15 cellular contexts compared by ENCODE assay signal in the genomic region with DNA sequence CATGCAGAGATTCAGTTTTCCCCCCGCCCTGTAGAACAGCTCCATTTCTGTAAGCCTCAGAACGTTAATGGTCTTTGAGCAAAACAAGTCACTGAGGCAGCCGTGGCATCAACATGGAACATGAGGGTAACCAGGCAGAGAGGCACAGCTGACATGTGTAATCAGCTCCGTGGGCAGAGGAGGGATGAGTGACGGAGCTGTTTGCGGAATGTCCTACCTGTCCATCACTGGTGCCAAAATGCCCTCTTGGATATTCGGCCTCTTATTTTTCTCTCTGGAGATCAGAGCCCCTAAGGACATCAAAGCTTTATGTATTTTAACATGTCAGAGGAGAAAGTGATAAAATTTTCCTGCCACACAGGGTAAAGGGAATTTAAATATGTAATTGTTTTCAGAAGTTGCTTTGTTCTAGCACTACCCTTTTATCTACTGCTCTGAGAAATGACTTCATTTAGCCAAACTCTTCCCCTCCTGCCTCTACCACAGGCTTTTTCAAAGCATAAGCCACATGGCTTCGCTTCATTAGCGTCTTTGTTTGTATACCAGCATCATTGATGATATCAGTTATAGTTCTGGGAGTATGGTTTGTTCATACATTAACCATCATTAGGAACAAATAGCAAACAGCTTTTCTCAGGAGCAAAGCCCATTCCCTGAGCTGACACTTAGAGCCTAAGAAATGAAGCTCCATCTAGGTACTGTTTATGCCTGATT. TPM values are rescaled to one million over a fixed set of nuclear protein-coding genes. Genes with fewer than 3 reads are reported as not detected.
DNase-seq lines count a peak whose midpoint lies in the region; FAIRE-seq and TF ChIP-seq lines count a peak whose summit lies in the region.
"Had no signal": no experiment of that assay in that cellular context is flagged by ENCODE, and none has a peak within 500 bp of the region (broad histone marks: within the 10 kb centered on the region; RNA-seq: fewer than 3 reads in every experiment).

No MANE protein-coding gene starts in this region.

- H3K9me3 ChIP-seq in SJSA1 (replicated peaks) = no peaks in the 10 kb centered on the region
- H3K9me3 ChIP-seq in fibroblast of lung (ENCODE audit: control insufficient read depth, insufficient read depth, low read depth, low read length) = no peaks in the 10 kb centered on the region
- no peaks in the 10 kb centered on the region for H3K9me3 ChIP-seq in skeletal muscle satellite cell (replicated peaks; ENCODE audit: low read length)
- H3K9me3 ChIP-seq: left lung, right atrium auricular region had no signal

- peak overlapping the region; percentile 11 for H3K4me2 ChIP-seq in fibroblast of lung (ENCODE audit: extremely low read depth, insufficient read depth, low read length)
- H3K4me2 ChIP-seq in skeletal muscle satellite cell (ENCODE audit: low read length) = peak overlapping the region; percentile 71

- H3K79me2 ChIP-seq in fibroblast of lung (ENCODE audit: control insufficient read depth, insufficient read depth, low read length) = no peaks in the 10 kb centered on the region

- H4K20me1 ChIP-seq in fibroblast of lung (ENCODE audit: control insufficient read depth, extremely low read depth, insufficient read depth, low read length) = no peaks in the 10 kb centered on the region

- peak overlapping the region; percentile 98 for H3K27ac ChIP-seq in SJSA1
- peak overlapping the region; percentile 94 for H3K27ac ChIP-seq in fibroblast of lung (ENCODE audit: insufficient read depth, low read length)
- H3K27ac ChIP-seq: right atrium auricular region had no signal

- H3K9ac ChIP-seq in fibroblast of lung (ENCODE audit: insufficient read depth, low read length) = peak overlapping the region; percentile 38
- H3K9ac ChIP-seq in skeletal muscle satellite cell (ENCODE audit: low read depth, low read length) = peak overlapping the region; percentile 65

- DNase-seq in GM03348 (ENCODE audit: low spot score) = peak; percentile 9
- DNase-seq in SJSA1 (ENCODE audit: low read depth in 1 of 2, low spot score in 2 of 2) = peak; percentile 44 to 86
- peak in 1 of 2 donors; percentile 39 for DNase-seq in fibroblast of lung (ENCODE audit: low read depth in 2 of 2)
- no peak for DNase-seq in activated CD4-positive, alpha-beta T cell treated with anti-CD3 and anti-CD28 coated beads for 48 hours
- no peak for DNase-seq in RKO (ENCODE audit: low spot score)
- no peak for DNase-seq in GM12891 (ENCODE audit: insufficient read length, low spot score)
- no peak for DNase-seq in NCI-H510A treated with DMSO at 0.1 percent for 48 hours (lab: John Stamatoyannopoulos, UW)
- DNase-seq: activated CD4-positive, alpha-beta T cell treated with anti-CD3 and anti-CD28 coated beads for 1 hour; activated CD8-positive, alpha-beta memory T cell treated with anti-CD3 and anti-CD28 coated beads, Interleukin-2, amount 10 ng/mL, durations not matched to agents 7 days and 5 days; COR-L47; left lung; NCI-H1417 treated with DMSO at 0.1 percent for 48 hours; NCI-H69 had no signal

- H3K4me1 ChIP-seq in SJSA1 (replicated peaks) (peaks cover 34% of the 10 kb centered on the region), fibroblast of lung (ENCODE audit: control insufficient read depth, extremely low read depth, insufficient read depth, low read length) (peaks cover 20% of the 10 kb centered on the region), skeletal muscle satellite cell (ENCODE audit: control insufficient read depth, insufficient read depth, low read length) (peaks cover 26% of the 10 kb centered on the region)
- H3K4me1 ChIP-seq: left lung, right atrium auricular region had no signal

- FAIRE-seq in GM12891 (lab: Jason Lieb, UNC) = no peak

- no peak for TF ChIP-seq POLR2A in GM12891 (IDR thresholded peaks at IDR 0.05; ENCODE audit: low read depth, low read length)

- TF ChIP-seq CTCF in fibroblast of lung (conservative IDR thresholded peaks at IDR 0.05 in 1 of 2, IDR thresholded peaks at IDR 0.05 in 1 of 2; ENCODE audit: low read depth in 1 of 2, low read length in 2 of 2) = no peak

- no peaks in the 10 kb centered on the region for H3K27me3 ChIP-seq in SJSA1 (replicated peaks)
- H3K27me3 ChIP-seq in fibroblast of lung (ENCODE audit: control insufficient read depth, insufficient read depth, low read length) = no peaks in the 10 kb centered on the region
- no peaks in the 10 kb centered on the region for H3K27me3 ChIP-seq in skeletal muscle satellite cell (ENCODE audit: control insufficient read depth, insufficient read depth, low read length)
- H3K27me3 ChIP-seq: left lung, right atrium auricular region had no signal

- H3K4me3 ChIP-seq in SJSA1 (no peak overlapping the region), fibroblast of lung (replicated peaks in 1 of 4; ENCODE audit: control extremely low read depth in 1 of 4, insufficient read depth in 1 of 4, low read depth in 3 of 4, low read length in 4 of 4) (no peak overlapping the region), skeletal muscle satellite cell (ENCODE audit: low read length) (peak overlapping the region; percentile 52)
- H3K4me3 ChIP-seq: left lung, right atrium auricular region had no signal

- H2AFZ ChIP-seq in fibroblast of lung (ENCODE audit: low read length) = peak overlapping the region; percentile 60

- no peaks in the 10 kb centered on the region for H3K36me3 ChIP-seq in SJSA1
- no peaks in the 10 kb centered on the region for H3K36me3 ChIP-seq in fibroblast of lung (ENCODE audit: control insufficient read depth, insufficient read depth, low read length)
- no peaks in the 10 kb centered on the region for H3K36me3 ChIP-seq in skeletal muscle satellite cell (ENCODE audit: insufficient read depth, low read length)
- H3K36me3 ChIP-seq: left lung, right atrium auricular region had no signal

TF ChIP-seq in GM12891, 5 proteins besides CTCF, POLR2A, EP300 and RAD21:
- no peak for TF ChIP-seq POU2F2 (IDR thresholded peaks at IDR 0.05; ENCODE audit: low read depth, low read length)
- TF ChIP-seq TAF1 (IDR thresholded peaks at IDR 0.05; ENCODE audit: low read depth, low read length) = no peak
- no peak for TF ChIP-seq PAX5 (IDR thresholded peaks at IDR 0.05; ENCODE audit: insufficient read depth, low read length, severe bottlenecking)
- TF ChIP-seq SPI1 (IDR thresholded peaks at IDR 0.05; ENCODE audit: low read depth, low read length) = no peak
- TF ChIP-seq POLR2AphosphoS5 (IDR thresholded peaks at IDR 0.05; ENCODE audit: low read depth, low read length) = no peak

RNA-seq across cellular contexts. Expression of a gene that starts 32.9 kb away (rescaled TPM):
- 1.5 and 4.8 TPM in 2 replicates for total RNA-seq in SJSA1 (2014; rRNA removed; shearing (Covaris generic))
- 3.9 and 9.6 TPM in 2 replicates for total RNA-seq in fibroblast of lung
- polyA plus RNA-seq in fibroblast of lung = 3.5 and 4.0 TPM in 2 replicates
- polyA plus RNA-seq in fibroblast of lung (2012) = 2.0 and 2.4 TPM in 2 replicates
- 1.4 and 1.6 TPM in 2 replicates for polyA minus RNA-seq in fibroblast of lung (ENCODE audit: low replicate concordance)
- 3.0 and 3.3 TPM in 2 replicates for total RNA-seq in skeletal muscle satellite cell (2012; rRNA removed)
- 3.2 TPM for polyA plus RNA-seq in GM12891 (2012; ENCODE audit: low read depth, missing spikeins)

RNA-seq across cellular contexts. Expression of a gene that starts 33.1 kb away (rescaled TPM):
- 24.2 and 37.5 TPM in 2 replicates for total RNA-seq in SJSA1 (2014; rRNA removed; shearing (Covaris generic))
- total RNA-seq in fibroblast of lung = 66.8 and 81.1 TPM in 2 replicates
- 41.8 and 46.5 TPM in 2 replicates for polyA plus RNA-seq in fibroblast of lung
- polyA plus RNA-seq in fibroblast of lung (2012) = 34.5 and 39.2 TPM in 2 replicates
- polyA minus RNA-seq in fibroblast of lung (ENCODE audit: low replicate concordance) = 9.8 and 20.6 TPM in 2 replicates
- 25.1 and 26.1 TPM in 2 replicates for total RNA-seq in skeletal muscle satellite cell (2012; rRNA removed)
- polyA plus RNA-seq in GM12891 (2012; ENCODE audit: low read depth, missing spikeins) = 15.1 TPM

Comparison
In these comparisons a context has a peak if more than half of its experiments do, and no peak if none do; other contexts are left out.
1. DNase-seq: peak in GM03348 (single experiment) and SJSA1 (2 of 2); none in activated CD4-positive, alpha-beta T cell treated with anti-CD3 and anti-CD28 coated beads for 48 hours (single experiment), RKO (single experiment), GM12891 (single experiment) and NCI-H510A treated with DMSO at 0.1 percent for 48 hours (single experiment).